In genomic region chr19:48632692-48633147, GRCh38 we compare ENCODE assay signal across 11 cellular contexts. TPM values are rescaled to one million over a fixed set of nuclear protein-coding genes. Genes with fewer than 3 reads are reported as not detected.
DNase-seq lines count a peak whose midpoint lies in the region; ATAC-seq, FAIRE-seq and TF ChIP-seq lines count a peak whose summit lies in the region.
"Had no signal": no experiment of that assay in that cellular context is flagged by ENCODE, and none has a peak within 500 bp of the region (broad histone marks: within the 10 kb centered on the region; RNA-seq: fewer than 3 reads in every experiment).

No MANE protein-coding gene starts in this region.

- CTCF ChIA-PET in HepG2 (lab: Yijun Ruan, JAX; ENCODE audit: low intra/inter-chr PET ratio, low total read pairs) = no interaction called here

- peak overlapping the region; percentile 90 for H3K27ac ChIP-seq in HepG2 (ENCODE audit: extremely low read length, insufficient read depth, low read length)

- BruUV-seq in HepG2 (replicated peaks; lab: Mats Ljungman, UMichigan) = no TSS peak

- TF ChIP-seq POLR2A in HepG2 (IDR thresholded peaks at IDR 0.05; ENCODE audit: insufficient read depth in 1 of 2, low read depth in 2 of 2, low read length in 2 of 2) = no peak

- H3K4me3 ChIP-seq in HepG2 (replicated peaks in 1 of 3; ENCODE audit: insufficient read depth in 1 of 3, low read depth in 2 of 3, low read length in 3 of 3) = no peak overlapping the region

- H3K4me1 ChIP-seq in HepG2 (ENCODE audit: insufficient read depth, low read length) = peaks cover 65% of the 10 kb centered on the region

- H3K9ac ChIP-seq in HepG2 (ENCODE audit: insufficient read depth, low read depth, low read length) = no peak overlapping the region

- H3K36me3 Mint-ChIP-seq in activated naive CD8-positive, alpha-beta T cell treated with anti-CD3 and anti-CD28 coated beads, Interleukin-2, amount 10 ng/mL, durations not matched to agents 7 days and 5 days = peaks cover 4% of the 10 kb centered on the region

- in situ Hi-C loops in HepG2 (cut with HindIII; ENCODE audit: extremely low pct_ligation_motif_present, low pct_unique_long_range_greater_than_20kb) = no loop called here

- no peak for TF ChIP-seq EP300 in HepG2 (IDR thresholded peaks at IDR 0.05; ENCODE audit: low read depth in 2 of 2, low read length in 2 of 2)
- TF ChIP-seq EP300 in HepG2 (CRISPR knock-in tag; IDR thresholded peaks at IDR 0.05; ENCODE audit: borderline replicate concordance) = no peak

- no peak for TF ChIP-seq RAD21 in HepG2 (CRISPR knock-in tag; IDR thresholded peaks at IDR 0.05)

- peaks cover 72% of the 10 kb centered on the region for H3K4me1 Mint-ChIP-seq in stimulated activated naive CD8-positive, alpha-beta T cell treated with anti-CD3 and anti-CD28 coated beads, Interleukin-15, amount 100 ng/mL, for 72 hours
- H3K4me1 Mint-ChIP-seq in activated naive CD8-positive, alpha-beta T cell treated with anti-CD3 and anti-CD28 coated beads, Interleukin-2, amount 10 ng/mL, durations not matched to agents 7 days and 5 days = peaks cover 21% of the 10 kb centered on the region

- H3K4me3 Mint-ChIP-seq in stimulated activated naive CD8-positive, alpha-beta T cell treated with anti-CD3 and anti-CD28 coated beads, Interleukin-15, amount 100 ng/mL, for 72 hours = no peak overlapping the region
- H3K4me3 Mint-ChIP-seq in activated naive CD8-positive, alpha-beta T cell treated with anti-CD3 and anti-CD28 coated beads, Interleukin-2, amount 10 ng/mL, durations not matched to agents 7 days and 5 days = no peak overlapping the region

- no peak overlapping the region for H3K4me2 ChIP-seq in HepG2 (ENCODE audit: low read depth, low read length)

- no peaks in the 10 kb centered on the region for H3K9me3 Mint-ChIP-seq in stimulated activated naive CD8-positive, alpha-beta T cell treated with anti-CD3 and anti-CD28 coated beads, Interleukin-15, amount 100 ng/mL, for 72 hours
- H3K9me3 Mint-ChIP-seq in activated naive CD8-positive, alpha-beta T cell treated with anti-CD3 and anti-CD28 coated beads, Interleukin-2, amount 10 ng/mL, durations not matched to agents 7 days and 5 days = no peaks in the 10 kb centered on the region

- no peaks in the 10 kb centered on the region for H4K20me1 ChIP-seq in HepG2 (ENCODE audit: insufficient read depth, low read length)

- TF ChIP-seq CTCF in HepG2 (CRISPR knock-in tag; IDR thresholded peaks at IDR 0.05) = 0 out of 2 replicates have a peak, but pooled peaks have one; percentile 3

- no peaks in the 10 kb centered on the region for H3K36me3 ChIP-seq in HepG2 (replicated peaks in 1 of 2; ENCODE audit: control insufficient read depth in 1 of 2, insufficient read depth in 2 of 2, low read length in 2 of 2)

- intact Hi-C loops in HepG2 (cut with micrococcal nuclease; ENCODE audit: unreplicated experiment) = no loop called here

- H3K27me3 Mint-ChIP-seq in stimulated activated naive CD8-positive, alpha-beta T cell treated with anti-CD3 and anti-CD28 coated beads, Interleukin-15, amount 100 ng/mL, for 72 hours = no peaks in the 10 kb centered on the region
- H3K27me3 Mint-ChIP-seq in activated naive CD8-positive, alpha-beta T cell treated with anti-CD3 and anti-CD28 coated beads, Interleukin-2, amount 10 ng/mL, durations not matched to agents 7 days and 5 days = no peaks in the 10 kb centered on the region

- POLR2A ChIA-PET in activated naive CD8-positive, alpha-beta T cell treated with anti-CD3 and anti-CD28 coated beads, Interleukin-2, amount 10 ng/mL, durations not matched to agents 7 days and 5 days (lab: Charles Lee) = interaction anchor here (2.7 to 3.3 kb wide), 2 partner anchors 10 to 13 kb away, joined by 23 to 37 read pairs; partner anchors contain the start of genes RPL18 and SPHK2
- POLR2A ChIA-PET in HepG2 (lab: Yijun Ruan, JAX) = interaction anchor here (0.9 to 5.8 kb wide), 3 partner anchors 12 to 82 kb away, joined by 3 to 61 read pairs (median 16); partner anchors contain the start of genes CA11, RPL18 and SPHK2

- no peaks in the 10 kb centered on the region; a peak in 1 of 5 replicates for H3K27me3 ChIP-seq in HepG2 (ENCODE audit: control insufficient read depth in 1 of 2, insufficient read depth in 2 of 2, low read length in 2 of 2)

- FAIRE-seq in HepG2 (lab: Jason Lieb, UNC) = no peak
- FAIRE-seq: D721Med had no signal

- ATAC-seq in stimulated activated naive CD8-positive, alpha-beta T cell treated with anti-CD3 and anti-CD28 coated beads, Interleukin-15, Interleukin-2, amounts not matched to agents 100 U/mL and 50 U/mL, for 24 hours = no peak
- ATAC-seq in stimulated activated naive CD8-positive, alpha-beta T cell treated with anti-CD3 and anti-CD28 coated beads, Interleukin-15, amount 100 ng/mL, for 72 hours = no peak
- ATAC-seq in activated naive CD8-positive, alpha-beta T cell treated with anti-CD3 and anti-CD28 coated beads, Interleukin-2, amount 10 ng/mL, durations not matched to agents 7 days and 5 days (ENCODE audit: low read depth) = no peak
- ATAC-seq in HepG2 (no peak), GM18873 (IDR thresholded peaks at IDR 0.05; ENCODE audit: low FRiP score, unreplicated experiment) (no peak)

- DNase-seq in stimulated activated naive CD8-positive, alpha-beta T cell treated with anti-CD3 and anti-CD28 coated beads, Interleukin-15, Interleukin-2, amounts not matched to agents 100 U/mL and 50 U/mL, for 24 hours = peak; percentile 24
- no peak for DNase-seq in stimulated activated naive CD8-positive, alpha-beta T cell treated with anti-CD3 and anti-CD28 coated beads, Interleukin-15, amount 100 ng/mL, for 72 hours
- DNase-seq in activated naive CD8-positive, alpha-beta T cell treated with anti-CD3 and anti-CD28 coated beads, Interleukin-2, amount 10 ng/mL, durations not matched to agents 7 days and 5 days = no peak
- DNase-seq in HepG2 (ENCODE audit: low spot score) (no peak), amygdala (lab: John Stamatoyannopoulos, UW) (no peak), NCI-H510A (lab: John Stamatoyannopoulos, UW) (no peak), DMS 273 treated with DMSO at 0.1 percent for 48 hours (lab: John Stamatoyannopoulos, UW) (no peak)
- DNase-seq: activated CD4-positive, alpha-beta T cell treated with anti-CD3 and anti-CD28 coated beads for 1 hour; NCI-H1092 treated with DMSO at 0.1 percent for 48 hours had no signal

- H3K79me2 ChIP-seq in HepG2 (ENCODE audit: insufficient read depth, low read length) = no peaks in the 10 kb centered on the region

- H3K9me3 ChIP-seq in HepG2 (ENCODE audit: low read length) = no peaks in the 10 kb centered on the region

- H2AFZ ChIP-seq in HepG2 (ENCODE audit: low read length) = no peak overlapping the region

- H3K27ac Mint-ChIP-seq in stimulated activated naive CD8-positive, alpha-beta T cell treated with anti-CD3 and anti-CD28 coated beads, Interleukin-15, amount 100 ng/mL, for 72 hours = no peak overlapping the region
- H3K27ac Mint-ChIP-seq in activated naive CD8-positive, alpha-beta T cell treated with anti-CD3 and anti-CD28 coated beads, Interleukin-2, amount 10 ng/mL, durations not matched to agents 7 days and 5 days = peak overlapping the region; percentile 34

RNA-seq across cellular contexts. Expression of gene DBP, which starts 4.5 kb away (rescaled TPM):
- total RNA-seq in activated naive CD8-positive, alpha-beta T cell treated with anti-CD3 and anti-CD28 coated beads, Interleukin-2, amount 10 ng/mL, durations not matched to agents 7 days and 5 days = 10 to 100 TPM; 34.0 to 34.8 TPM
- 5.5 and 5.8 TPM in 2 replicates for total RNA-seq in HepG2 (2016; rRNA removed; fragmentation: Illumina TruSeq; extraction: Trizol)
- total RNA-seq in HepG2 (2016; cell fraction: cytosol; rRNA removed; fragmentation: Illumina TruSeq; extraction: Trizol; ENCODE audit: low read depth) = 2.6 and 4.6 TPM in 2 replicates
- total RNA-seq in HepG2 (2016; cell fraction: insoluble cytoplasmic fraction; rRNA removed; fragmentation: Illumina TruSeq; extraction: Trizol) = 2.5 and 6.3 TPM in 2 replicates
- 6.0 TPM in 2 replicates for total RNA-seq in HepG2 (2016; cell fraction: membrane; rRNA removed; fragmentation: Illumina TruSeq; extraction: Trizol)
- 2.5 and 2.9 TPM in 2 replicates for total RNA-seq in HepG2 (2016; cell fraction: nucleus; rRNA removed; fragmentation: Illumina TruSeq; extraction: Trizol)
- 1.7 and 2.1 TPM in 2 replicates for polyA plus RNA-seq in HepG2 (2011; rRNA removed)
- polyA plus RNA-seq in HepG2 (2011; cell fraction: cytosol; rRNA removed) = 2.1 and 2.5 TPM in 2 replicates
- polyA plus RNA-seq in HepG2 (2011; cell fraction: nucleus; rRNA removed) = 2.7 and 3.2 TPM in 2 replicates
- polyA plus RNA-seq in HepG2 (2012) = 3.6 and 3.7 TPM in 2 replicates
- polyA plus RNA-seq in HepG2 (2016; cell fraction: cytosol; fragmentation: Illumina TruSeq; extraction: Trizol; ENCODE audit: low read depth) = 2.3 and 2.6 TPM in 2 replicates
- 5.2 and 5.4 TPM in 2 replicates for polyA plus RNA-seq in HepG2 (2016; cell fraction: insoluble cytoplasmic fraction; fragmentation: Illumina TruSeq; extraction: Trizol; ENCODE audit: low read depth)
- 2.9 and 5.4 TPM in 2 replicates for polyA plus RNA-seq in HepG2 (2016; cell fraction: membrane; fragmentation: Illumina TruSeq; extraction: Trizol; ENCODE audit: low read depth)
- 5.1 and 6.2 TPM in 2 replicates for polyA plus RNA-seq in HepG2 (2016; cell fraction: nucleus; fragmentation: Illumina TruSeq; extraction: Trizol; ENCODE audit: insufficient read depth, low read depth)
- 2.0 and 5.8 TPM in 2 replicates for polyA minus RNA-seq in HepG2 (2011; rRNA and poly(A)+ RNA removed; ENCODE audit: low replicate concordance)
- polyA minus RNA-seq in HepG2 (2011; cell fraction: cytosol; rRNA and poly(A)+ RNA removed) = 2.3 and 2.7 TPM in 2 replicates
- polyA minus RNA-seq in HepG2 (2011; cell fraction: nucleus; rRNA and poly(A)+ RNA removed) = 1.5 and 3.0 TPM in 2 replicates

RNA-seq across cellular contexts. Expression of gene CA11, which starts 13.3 kb away (rescaled TPM):
- 10 to 100 TPM in 1 of 2 experiments, 1 to 10 TPM in 1; 9.7 to 10.4 TPM for total RNA-seq in activated naive CD8-positive, alpha-beta T cell treated with anti-CD3 and anti-CD28 coated beads, Interleukin-2, amount 10 ng/mL, durations not matched to agents 7 days and 5 days
- total RNA-seq in HepG2 (2016; rRNA removed; fragmentation: Illumina TruSeq; extraction: Trizol) = 0.24 and 0.58 TPM in 2 replicates
- total RNA-seq in HepG2 (2016; cell fraction: cytosol; rRNA removed; fragmentation: Illumina TruSeq; extraction: Trizol; ENCODE audit: low read depth) = 0.79 and 0.91 TPM in 2 replicates
- total RNA-seq in HepG2 (2016; cell fraction: insoluble cytoplasmic fraction; rRNA removed; fragmentation: Illumina TruSeq; extraction: Trizol) = 0.48 TPM in 1 of 2 replicates, not detected in the other
- 0.38 and 0.62 TPM in 2 replicates for total RNA-seq in HepG2 (2016; cell fraction: membrane; rRNA removed; fragmentation: Illumina TruSeq; extraction: Trizol)
- not detected in 2 replicates for total RNA-seq in HepG2 (2016; cell fraction: nucleus; rRNA removed; fragmentation: Illumina TruSeq; extraction: Trizol)
- polyA plus RNA-seq in HepG2 (2011; rRNA removed) = 0.41 and 1.4 TPM in 2 replicates
- polyA plus RNA-seq in HepG2 (2011; cell fraction: cytosol; rRNA removed) = 0.36 and 0.54 TPM in 2 replicates
- polyA plus RNA-seq in HepG2 (2011; cell fraction: nucleus; rRNA removed) = 0.45 and 0.48 TPM in 2 replicates
- 1.5 and 2.9 TPM in 2 replicates for polyA plus RNA-seq in HepG2 (2012)
- 0.82 and 1.7 TPM in 2 replicates for polyA plus RNA-seq in HepG2 (2016; cell fraction: cytosol; fragmentation: Illumina TruSeq; extraction: Trizol; ENCODE audit: low read depth)
- polyA plus RNA-seq in HepG2 (2016; cell fraction: insoluble cytoplasmic fraction; fragmentation: Illumina TruSeq; extraction: Trizol; ENCODE audit: low read depth) = 0.37 and 0.38 TPM in 2 replicates
- 0.62 and 2.1 TPM in 2 replicates for polyA plus RNA-seq in HepG2 (2016; cell fraction: membrane; fragmentation: Illumina TruSeq; extraction: Trizol; ENCODE audit: low read depth)
- 0.72 and 1.3 TPM in 2 replicates for polyA plus RNA-seq in HepG2 (2016; cell fraction: nucleus; fragmentation: Illumina TruSeq; extraction: Trizol; ENCODE audit: insufficient read depth, low read depth)
- polyA minus RNA-seq in HepG2 (2011; rRNA and poly(A)+ RNA removed; ENCODE audit: low replicate concordance) = 0.08 and 3.7 TPM in 2 replicates
- polyA minus RNA-seq in HepG2 (2011; cell fraction: cytosol; rRNA and poly(A)+ RNA removed) = not detected in 2 replicates
- not detected in 2 replicates for polyA minus RNA-seq in HepG2 (2011; cell fraction: nucleus; rRNA and poly(A)+ RNA removed)

RNA-seq across cellular contexts. Expression of gene SPHK2, which starts 13.4 kb away (rescaled TPM):
- 10 to 100 TPM; 31.4 to 31.8 TPM for total RNA-seq in activated naive CD8-positive, alpha-beta T cell treated with anti-CD3 and anti-CD28 coated beads, Interleukin-2, amount 10 ng/mL, durations not matched to agents 7 days and 5 days
- total RNA-seq in HepG2 (2016; rRNA removed; fragmentation: Illumina TruSeq; extraction: Trizol) = 11.1 and 14.4 TPM in 2 replicates
- total RNA-seq in HepG2 (2016; cell fraction: cytosol; rRNA removed; fragmentation: Illumina TruSeq; extraction: Trizol; ENCODE audit: low read depth) = 5.0 and 6.0 TPM in 2 replicates
- 8.9 and 15.9 TPM in 2 replicates for total RNA-seq in HepG2 (2016; cell fraction: insoluble cytoplasmic fraction; rRNA removed; fragmentation: Illumina TruSeq; extraction: Trizol)
- 10.7 and 12.1 TPM in 2 replicates for total RNA-seq in HepG2 (2016; cell fraction: membrane; rRNA removed; fragmentation: Illumina TruSeq; extraction: Trizol)
- total RNA-seq in HepG2 (2016; cell fraction: nucleus; rRNA removed; fragmentation: Illumina TruSeq; extraction: Trizol) = 10.2 and 11.3 TPM in 2 replicates
- polyA plus RNA-seq in HepG2 (2011; rRNA removed) = 2.9 and 4.5 TPM in 2 replicates
- 2.2 and 3.8 TPM in 2 replicates for polyA plus RNA-seq in HepG2 (2011; cell fraction: cytosol; rRNA removed)
- polyA plus RNA-seq in HepG2 (2011; cell fraction: nucleus; rRNA removed) = 17.1 and 20.8 TPM in 2 replicates
- 2.8 and 3.1 TPM in 2 replicates for polyA plus RNA-seq in HepG2 (2012)
- 3.0 and 3.7 TPM in 2 replicates for polyA plus RNA-seq in HepG2 (2016; cell fraction: cytosol; fragmentation: Illumina TruSeq; extraction: Trizol; ENCODE audit: low read depth)
- 10.5 and 14.1 TPM in 2 replicates for polyA plus RNA-seq in HepG2 (2016; cell fraction: insoluble cytoplasmic fraction; fragmentation: Illumina TruSeq; extraction: Trizol; ENCODE audit: low read depth)
- 7.7 and 9.4 TPM in 2 replicates for polyA plus RNA-seq in HepG2 (2016; cell fraction: membrane; fragmentation: Illumina TruSeq; extraction: Trizol; ENCODE audit: low read depth)
- 24.3 and 24.6 TPM in 2 replicates for polyA plus RNA-seq in HepG2 (2016; cell fraction: nucleus; fragmentation: Illumina TruSeq; extraction: Trizol; ENCODE audit: insufficient read depth, low read depth)
- polyA minus RNA-seq in HepG2 (2011; rRNA and poly(A)+ RNA removed; ENCODE audit: low replicate concordance) = 11.6 and 13.3 TPM in 2 replicates
- 3.5 and 3.8 TPM in 2 replicates for polyA minus RNA-seq in HepG2 (2011; cell fraction: cytosol; rRNA and poly(A)+ RNA removed)
- 9.0 and 10.2 TPM in 2 replicates for polyA minus RNA-seq in HepG2 (2011; cell fraction: nucleus; rRNA and poly(A)+ RNA removed)

RNA-seq across cellular contexts. Expression of gene RPL18, which starts 13.7 kb away (rescaled TPM):
- total RNA-seq in activated naive CD8-positive, alpha-beta T cell treated with anti-CD3 and anti-CD28 coated beads, Interleukin-2, amount 10 ng/mL, durations not matched to agents 7 days and 5 days = 1,000 to 10,000 TPM; 1,565 to 1,587 TPM
- total RNA-seq in HepG2 (2016; rRNA removed; fragmentation: Illumina TruSeq; extraction: Trizol) = 1,485 and 1,498 TPM in 2 replicates
- total RNA-seq in HepG2 (2016; cell fraction: cytosol; rRNA removed; fragmentation: Illumina TruSeq; extraction: Trizol; ENCODE audit: low read depth) = 2,025 and 2,222 TPM in 2 replicates
- total RNA-seq in HepG2 (2016; cell fraction: insoluble cytoplasmic fraction; rRNA removed; fragmentation: Illumina TruSeq; extraction: Trizol) = 1,518 and 1,544 TPM in 2 replicates
- total RNA-seq in HepG2 (2016; cell fraction: membrane; rRNA removed; fragmentation: Illumina TruSeq; extraction: Trizol) = 3,207 and 3,209 TPM in 2 replicates
- total RNA-seq in HepG2 (2016; cell fraction: nucleus; rRNA removed; fragmentation: Illumina TruSeq; extraction: Trizol) = 626 and 716 TPM in 2 replicates
- polyA plus RNA-seq in HepG2 (2011; rRNA removed) = 1,639 and 1,894 TPM in 2 replicates
- polyA plus RNA-seq in HepG2 (2011; cell fraction: cytosol; rRNA removed) = 2,410 and 2,836 TPM in 2 replicates
- polyA plus RNA-seq in HepG2 (2011; cell fraction: nucleus; rRNA removed) = 774 and 847 TPM in 2 replicates
- polyA plus RNA-seq in HepG2 (2012) = 1,965 and 2,530 TPM in 2 replicates
- 2,734 and 3,086 TPM in 2 replicates for polyA plus RNA-seq in HepG2 (2016; cell fraction: cytosol; fragmentation: Illumina TruSeq; extraction: Trizol; ENCODE audit: low read depth)
- 1,714 and 1,747 TPM in 2 replicates for polyA plus RNA-seq in HepG2 (2016; cell fraction: insoluble cytoplasmic fraction; fragmentation: Illumina TruSeq; extraction: Trizol; ENCODE audit: low read depth)
- 3,734 and 3,811 TPM in 2 replicates for polyA plus RNA-seq in HepG2 (2016; cell fraction: membrane; fragmentation: Illumina TruSeq; extraction: Trizol; ENCODE audit: low read depth)
- polyA plus RNA-seq in HepG2 (2016; cell fraction: nucleus; fragmentation: Illumina TruSeq; extraction: Trizol; ENCODE audit: insufficient read depth, low read depth) = 1,314 and 1,387 TPM in 2 replicates
- polyA minus RNA-seq in HepG2 (2011; rRNA and poly(A)+ RNA removed; ENCODE audit: low replicate concordance) = 713 and 1,028 TPM in 2 replicates
- polyA minus RNA-seq in HepG2 (2011; cell fraction: cytosol; rRNA and poly(A)+ RNA removed) = 556 and 566 TPM in 2 replicates
- 180 and 193 TPM in 2 replicates for polyA minus RNA-seq in HepG2 (2011; cell fraction: nucleus; rRNA and poly(A)+ RNA removed)

RNA-seq across cellular contexts. Expression of gene FAM83E, which starts 17.8 kb away (rescaled TPM):
- 1 to 10 TPM; 2.7 to 3.6 TPM for total RNA-seq in activated naive CD8-positive, alpha-beta T cell treated with anti-CD3 and anti-CD28 coated beads, Interleukin-2, amount 10 ng/mL, durations not matched to agents 7 days and 5 days
- 0.60 TPM in 1 of 2 replicates, not detected in the other for total RNA-seq in HepG2 (2016; rRNA removed; fragmentation: Illumina TruSeq; extraction: Trizol)
- not detected in 2 replicates for total RNA-seq in HepG2 (2016; cell fraction: cytosol; rRNA removed; fragmentation: Illumina TruSeq; extraction: Trizol; ENCODE audit: low read depth)
- 0.30 TPM in 1 of 2 replicates, not detected in the other for total RNA-seq in HepG2 (2016; cell fraction: insoluble cytoplasmic fraction; rRNA removed; fragmentation: Illumina TruSeq; extraction: Trizol)
- not detected in 2 replicates for total RNA-seq in HepG2 (2016; cell fraction: membrane; rRNA removed; fragmentation: Illumina TruSeq; extraction: Trizol)
- total RNA-seq in HepG2 (2016; cell fraction: nucleus; rRNA removed; fragmentation: Illumina TruSeq; extraction: Trizol) = 1.6 and 1.9 TPM in 2 replicates
- polyA plus RNA-seq in HepG2 (2011; rRNA removed) = 0.13 and 0.18 TPM in 2 replicates
- polyA plus RNA-seq in HepG2 (2011; cell fraction: cytosol; rRNA removed) = not detected in 2 replicates
- polyA plus RNA-seq in HepG2 (2011; cell fraction: nucleus; rRNA removed) = 1.7 and 1.8 TPM in 2 replicates
- 0.15 and 0.28 TPM in 2 replicates for polyA plus RNA-seq in HepG2 (2012)
- not detected in 2 replicates for polyA plus RNA-seq in HepG2 (2016; cell fraction: cytosol; fragmentation: Illumina TruSeq; extraction: Trizol; ENCODE audit: low read depth)
- not detected in 2 replicates for polyA plus RNA-seq in HepG2 (2016; cell fraction: insoluble cytoplasmic fraction; fragmentation: Illumina TruSeq; extraction: Trizol; ENCODE audit: low read depth)
- not detected in 2 replicates for polyA plus RNA-seq in HepG2 (2016; cell fraction: membrane; fragmentation: Illumina TruSeq; extraction: Trizol; ENCODE audit: low read depth)
- 1.1 and 1.2 TPM in 2 replicates for polyA plus RNA-seq in HepG2 (2016; cell fraction: nucleus; fragmentation: Illumina TruSeq; extraction: Trizol; ENCODE audit: insufficient read depth, low read depth)
- polyA minus RNA-seq in HepG2 (2011; rRNA and poly(A)+ RNA removed; ENCODE audit: low replicate concordance) = 0.28 and 0.52 TPM in 2 replicates
- not detected in 2 replicates for polyA minus RNA-seq in HepG2 (2011; cell fraction: cytosol; rRNA and poly(A)+ RNA removed)
- polyA minus RNA-seq in HepG2 (2011; cell fraction: nucleus; rRNA and poly(A)+ RNA removed) = 3.6 and 6.2 TPM in 2 replicates
